Comparison of ENCODE assay signal across 28 cellular contexts in the genomic region with DNA sequence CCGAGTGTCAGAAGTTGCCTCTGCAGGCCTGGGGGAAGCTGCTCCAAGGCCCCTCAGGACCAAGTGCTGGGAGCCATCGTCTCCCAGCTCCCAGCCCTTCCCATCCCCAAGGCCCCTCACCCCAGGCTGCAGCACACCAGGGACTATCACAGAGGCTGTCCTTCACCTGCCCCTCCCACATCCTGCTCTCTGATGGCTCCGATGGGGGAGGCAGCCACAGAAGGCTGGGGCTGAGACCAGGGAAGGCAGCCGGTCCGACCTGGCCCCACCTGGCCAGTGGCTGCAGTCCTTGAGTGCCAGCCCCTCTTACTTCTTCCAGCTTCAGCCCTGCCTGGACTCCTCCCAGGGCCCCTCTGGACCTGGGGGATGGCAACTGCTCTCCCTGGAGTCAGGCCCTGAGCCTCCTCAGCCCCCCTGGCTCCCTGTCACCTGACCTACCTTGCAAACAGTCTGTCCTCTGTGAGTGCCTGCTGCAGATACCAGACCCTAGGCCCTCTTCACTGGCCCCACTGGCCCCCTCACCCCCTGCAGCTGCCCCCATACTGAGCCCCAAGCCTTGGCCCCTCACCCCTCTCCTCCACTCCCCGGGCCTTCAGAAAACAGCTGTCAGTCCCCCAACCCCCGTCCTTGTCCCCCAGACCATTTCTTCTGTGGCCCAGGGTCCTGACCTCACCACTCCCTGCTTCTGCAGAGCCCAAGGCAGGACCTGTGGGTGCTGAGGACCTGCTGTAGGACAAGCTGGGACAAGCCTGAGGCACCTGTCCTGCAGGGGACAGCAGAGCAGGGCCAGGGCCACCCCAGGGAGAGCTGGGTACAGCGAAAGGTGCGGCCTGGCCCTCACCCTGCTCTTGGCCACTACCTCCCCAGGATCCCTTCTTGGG. TPM values are rescaled to one million over a fixed set of nuclear protein-coding genes. Genes with fewer than 3 reads are reported as not detected.
A peak's percentile ranks its signal among the peaks of the same experiment; 100 is the strongest.
DNase-seq lines count a peak whose midpoint lies in the region; ATAC-seq, FAIRE-seq and TF ChIP-seq lines count a peak whose summit lies in the region.
"Had no signal": no experiment of that assay in that cellular context is flagged by ENCODE, and none has a peak within 500 bp of the region (broad histone marks: within the 10 kb centered on the region; RNA-seq: fewer than 3 reads in every experiment).

No MANE protein-coding gene starts in this region.

- no peak overlapping the region for H3K9ac ChIP-seq in HUES6 (ENCODE audit: low read length)
- no peak overlapping the region for H3K9ac ChIP-seq in H1 (replicated peaks in 1 of 4; ENCODE audit: extremely low read depth in 1 of 4, low read depth in 3 of 4, low read length in 3 of 4)
- H3K9ac ChIP-seq: GM23248, KMS-11 had no signal

- H3K14ac ChIP-seq in H1 (ENCODE audit: insufficient read length): no peak overlapping the region

- no peak for TF ChIP-seq RAD21 in H1 (IDR thresholded peaks at IDR 0.05 in 1 of 2, conservative IDR thresholded peaks at IDR 0.05 in 1 of 2; ENCODE audit: low read depth in 2 of 2, low read length in 2 of 2)

- TF ChIP-seq EP300 in H1 (IDR thresholded peaks at IDR 0.05; ENCODE audit: borderline replicate concordance in 1 of 2, low read depth in 2 of 2, low read length in 2 of 2): no peak

- intact Hi-C loops in vagina (cut with DNase I) (no loop called here), prostate gland (cut with DNase I) (no loop called here)

- no peak overlapping the region for H2BK20ac ChIP-seq in H1 (ENCODE audit: low read length)

- 81% methylated on average over 8 of the region's 9 CpGs; no CpG with 5 or more reads in 1 of the 2 experiments for WGBS in H1 (ENCODE audit: extremely low coverage in 1 of 2, insufficient coverage in 1 of 2, insufficient read length in 1 of 2, insufficient replicate concordance in 2 of 2, low coverage in 1 of 2, low lambda C conversion rate in 2 of 2, missing lambda C conversion rate in 1 of 2), 2 experiments
- WGBS in prostate gland: 55% methylated on average over 9 of the region's 9 CpGs

- H4K5ac ChIP-seq in H1 (ENCODE audit: insufficient read length, low read depth, low read length): no peak overlapping the region

- FAIRE-seq in H1 (lab: Jason Lieb, UNC): no peak

- peak; percentile 55 for DNase-seq in activated CD8-positive, alpha-beta memory T cell treated with anti-CD3 and anti-CD28 coated beads, Interleukin-2, amount 10 ng/mL, durations not matched to agents 7 days and 5 days
- DNase-seq in activated CD8-positive, alpha-beta memory T cell treated with anti-CD3 and anti-CD28 coated beads, Interleukin-2, amount 50 U/mL, for 4 hours: no peak
- DNase-seq in H1 (ENCODE audit: low read depth in 1 of 2, low spot score in 2 of 2): no peak
- peak; percentile 62 for DNase-seq in osteoblast (ENCODE audit: insufficient read length, low spot score, missing footprints)
- no peak for DNase-seq in vagina (ENCODE audit: extremely low spot score in 2 of 2)
- no peak for DNase-seq in prostate gland (ENCODE audit: low spot score)
- DNase-seq: brain microvascular endothelial cell, C1 segment of cervical spinal cord, cortex of kidney, DMS 273 treated with DMSO at 0.1 percent for 48 hours, GF-D8, GM23248, head of caudate nucleus, left ventricle myocardium inferior, NCI-H1694 treated with DMSO at 0.1 percent for 48 hours, NCI-H345, NCI-H82, occipital lobe, PC-9 had no signal

- H3K23me2 ChIP-seq in H1 (ENCODE audit: low read depth, low read length): no peaks in the 10 kb centered on the region

- no peaks in the 10 kb centered on the region for H3K36me3 Mint-ChIP-seq in activated CD8-positive, alpha-beta memory T cell treated with anti-CD3 and anti-CD28 coated beads, Interleukin-2, amount 10 ng/mL, durations not matched to agents 7 days and 5 days

- no peak overlapping the region for H3K18ac ChIP-seq in H1 (ENCODE audit: extremely low read depth, low read length)

- H3K27ac Mint-ChIP-seq in activated CD8-positive, alpha-beta memory T cell treated with anti-CD3 and anti-CD28 coated beads, Interleukin-2, amount 10 ng/mL, durations not matched to agents 7 days and 5 days: no peak overlapping the region
- H3K27ac Mint-ChIP-seq: activated T-helper 1 cell treated with anti-CD3 and anti-CD28 coated beads, Interleukin-12 subunit alpha, Interleukin-12 subunit beta, Interleukin-2, Interleukin-4 antibody, amounts not matched to agents 30 ng/mL and 10 ng/mL and 1 ng/mL, durations not matched to agents 14 hours and 24 hours and 36 hours; T-helper 2 cell treated with Interferon-gamma antibody and Interleukin-4, amounts not matched to agents 5 μg/mL and 100 μg/mL, for 36 hours had no signal

- H3K23ac ChIP-seq in H1 (ENCODE audit: insufficient read length): no peak overlapping the region

- no peak overlapping the region for H3K4me3 Mint-ChIP-seq in activated CD8-positive, alpha-beta memory T cell treated with anti-CD3 and anti-CD28 coated beads, Interleukin-2, amount 10 ng/mL, durations not matched to agents 7 days and 5 days
- H3K4me3 Mint-ChIP-seq: activated T-helper 1 cell treated with anti-CD3 and anti-CD28 coated beads, Interleukin-12 subunit alpha, Interleukin-12 subunit beta, Interleukin-2, Interleukin-4 antibody, amounts not matched to agents 30 ng/mL and 10 ng/mL and 1 ng/mL, durations not matched to agents 14 hours and 24 hours and 36 hours; T-helper 2 cell treated with Interferon-gamma antibody and Interleukin-4, amounts not matched to agents 5 μg/mL and 100 μg/mL, for 36 hours had no signal

- H3K79me2 ChIP-seq in H1 (ENCODE audit: control insufficient read depth in 1 of 2, insufficient read depth in 2 of 2, low read length in 2 of 2): no peaks in the 10 kb centered on the region
- no peaks in the 10 kb centered on the region for H3K79me2 ChIP-seq in osteoblast (ENCODE audit: insufficient read depth, low read length)

- TF ChIP-seq CTCF in H1 (IDR thresholded peaks at IDR 0.05; ENCODE audit: control extremely low read depth in 1 of 3, insufficient read depth in 1 of 3, low read depth in 1 of 3, low read length in 3 of 3): no peak
- no peak for TF ChIP-seq CTCF in osteoblast (IDR thresholded peaks at IDR 0.05; ENCODE audit: extremely low read depth, low read depth, low read length)
- no peak for TF ChIP-seq CTCF in vagina (IDR thresholded peaks at IDR 0.05)
- no peak for TF ChIP-seq CTCF in prostate gland (IDR thresholded peaks at IDR 0.05)

- no peak overlapping the region for H2BK120ac ChIP-seq in H1 (replicated peaks; ENCODE audit: low read depth, low read length)

- peaks cover 12% of the 10 kb centered on the region for H3K4me1 Mint-ChIP-seq in activated CD8-positive, alpha-beta memory T cell treated with anti-CD3 and anti-CD28 coated beads, Interleukin-2, amount 10 ng/mL, durations not matched to agents 7 days and 5 days

- H3K36me3 ChIP-seq in HUES6 (ENCODE audit: control insufficient read depth, insufficient read depth, low read length) (no peaks in the 10 kb centered on the region), H1 (ENCODE audit: control insufficient read depth in 2 of 4, insufficient read depth in 4 of 4, low read length in 3 of 4) (no peaks in the 10 kb centered on the region), osteoblast (ENCODE audit: insufficient read depth, low read length) (no peaks in the 10 kb centered on the region), vagina (no peaks in the 10 kb centered on the region), prostate gland (no peaks in the 10 kb centered on the region)
- H3K36me3 ChIP-seq: brain microvascular endothelial cell, left ventricle myocardium inferior had no signal

- H3K4me2 ChIP-seq in H1 (ENCODE audit: insufficient read depth in 1 of 2, low read depth in 2 of 2, low read length in 2 of 2) (no peak overlapping the region), osteoblast (ENCODE audit: insufficient read depth, low read length) (no peak overlapping the region)
- H3K4me2 ChIP-seq: KMS-11, PC-9 had no signal

- H3K9me3 ChIP-seq in HUES6 (ENCODE audit: control insufficient read depth, insufficient read depth, low read depth, low read length) (no peaks in the 10 kb centered on the region), H1 (ENCODE audit: insufficient read depth in 2 of 2, low read depth in 1 of 2, low read length in 1 of 2) (no peaks in the 10 kb centered on the region), osteoblast (ENCODE audit: low read depth, low read length) (no peaks in the 10 kb centered on the region), vagina (no peaks in the 10 kb centered on the region), prostate gland (no peaks in the 10 kb centered on the region)
- H3K9me3 ChIP-seq: left ventricle myocardium inferior had no signal

- H2BK12ac ChIP-seq in H1 (ENCODE audit: low read depth, low read length): no peak overlapping the region; the same call in 1 of the 2 replicates

- H4K20me1 ChIP-seq in H1 (replicated peaks in 1 of 2; ENCODE audit: control insufficient read depth in 1 of 2, insufficient read depth in 2 of 2, low read length in 2 of 2): peaks cover 0 to 1% of the 10 kb centered on the region in 2 experiments
- H4K20me1 ChIP-seq in osteoblast (ENCODE audit: insufficient read depth, low read length): no peaks in the 10 kb centered on the region

- H3K4me3 ChIP-seq in HUES6 (ENCODE audit: low read depth, low read length): no peak overlapping the region
- no peak overlapping the region for H3K4me3 ChIP-seq in H1 (ENCODE audit: extremely low read depth in 1 of 4, insufficient read depth in 2 of 4, low read depth in 3 of 4, low read length in 4 of 4)
- H3K4me3 ChIP-seq in osteoblast (ENCODE audit: insufficient read depth, low read length): no peak overlapping the region
- no peak overlapping the region for H3K4me3 ChIP-seq in vagina
- no peak overlapping the region for H3K4me3 ChIP-seq in prostate gland
- H3K4me3 ChIP-seq: GM23248, left ventricle myocardium inferior, PC-9 had no signal

- H2AK5ac ChIP-seq in H1 (ENCODE audit: low read depth, low read length): no peak overlapping the region

- H3K79me1 ChIP-seq in H1 (ENCODE audit: low read depth, low read length): no peaks in the 10 kb centered on the region

- no peaks in the 10 kb centered on the region for H3K9me3 Mint-ChIP-seq in activated CD8-positive, alpha-beta memory T cell treated with anti-CD3 and anti-CD28 coated beads, Interleukin-2, amount 10 ng/mL, durations not matched to agents 7 days and 5 days (ENCODE audit: low read depth)
- H3K9me3 Mint-ChIP-seq: activated T-helper 1 cell treated with anti-CD3 and anti-CD28 coated beads, Interleukin-12 subunit alpha, Interleukin-12 subunit beta, Interleukin-2, Interleukin-4 antibody, amounts not matched to agents 30 ng/mL and 10 ng/mL and 1 ng/mL, durations not matched to agents 14 hours and 24 hours and 36 hours; T-helper 2 cell treated with Interferon-gamma antibody and Interleukin-4, amounts not matched to agents 5 μg/mL and 100 μg/mL, for 36 hours had no signal

- H3K27me3 Mint-ChIP-seq in activated CD8-positive, alpha-beta memory T cell treated with anti-CD3 and anti-CD28 coated beads, Interleukin-2, amount 10 ng/mL, durations not matched to agents 7 days and 5 days: no peaks in the 10 kb centered on the region

- H3K56ac ChIP-seq in H1 (replicated peaks; ENCODE audit: insufficient read length, low read depth, low read length): no peak overlapping the region

- CTCF ChIA-PET in activated CD8-positive, alpha-beta memory T cell treated with anti-CD3 and anti-CD28 coated beads, Interleukin-2, amount 10 ng/mL, durations not matched to agents 7 days and 5 days (lab: Charles Lee): no interaction called here
- CTCF ChIA-PET in H1 (lab: Charles Lee; ENCODE audit: partially characterized antibody): interaction anchor here (0.6 kb wide), 1 partner anchor 10 kb away, joined by 3 read pairs; no protein-coding TSS in a partner anchor

- no peak overlapping the region; the same call in 1 of the 2 replicates for H2BK5ac ChIP-seq in H1 (ENCODE audit: low read depth, low read length)

- H4K91ac ChIP-seq in H1 (replicated peaks; ENCODE audit: insufficient read length, low read length): no peak overlapping the region

- H3K27ac ChIP-seq in HUES6 (ENCODE audit: low read depth, low read length) (peak overlapping the region; percentile 9; the same call in 1 of the 2 replicates), H1 (ENCODE audit: low read depth, low read length) (no peak overlapping the region), osteoblast (ENCODE audit: low read depth, low read length) (no peak overlapping the region), vagina (no peak overlapping the region), prostate gland (no peak overlapping the region)
- H3K27ac ChIP-seq: brain microvascular endothelial cell, GM23248, KMS-11, left ventricle myocardium inferior, PC-9 had no signal

- TF ChIP-seq POLR2A in H1 (IDR thresholded peaks at IDR 0.05; ENCODE audit: control extremely low read depth in 1 of 2, low read depth in 2 of 2, low read length in 2 of 2) (no peak), vagina (IDR thresholded peaks at IDR 0.05) (no peak), prostate gland (IDR thresholded peaks at IDR 0.05) (no peak)

- H3K4ac ChIP-seq in H1 (replicated peaks; ENCODE audit: insufficient read length, low read depth, low read length): no peak overlapping the region

- peak overlapping the region; percentile 45 for H4K8ac ChIP-seq in H1 (ENCODE audit: extremely low read depth, insufficient read depth, low read length)

- H3K4me1 ChIP-seq in HUES6 (ENCODE audit: control insufficient read depth, insufficient read depth, low read length): peaks cover 18% of the 10 kb centered on the region
- peaks cover 0 to 3% (median 0%) of the 10 kb centered on the region in 4 experiments; a peak in 4 of 7 replicates for H3K4me1 ChIP-seq in H1 (replicated peaks in 1 of 4; ENCODE audit: control insufficient read depth in 3 of 4, insufficient read depth in 4 of 4, low read length in 3 of 4)
- no peaks in the 10 kb centered on the region for H3K4me1 ChIP-seq in osteoblast (ENCODE audit: insufficient read depth, low read length)
- no peaks in the 10 kb centered on the region for H3K4me1 ChIP-seq in vagina
- no peaks in the 10 kb centered on the region for H3K4me1 ChIP-seq in prostate gland (replicated peaks)
- H3K4me1 ChIP-seq: left ventricle myocardium inferior had no signal

- H2AFZ ChIP-seq in H1 (ENCODE audit: low read length) (no peak overlapping the region), osteoblast (ENCODE audit: low read length) (no peak overlapping the region)
- H2AFZ ChIP-seq: GM23248, PC-9 had no signal

- POLR2A ChIA-PET in H1 (lab: Charles Lee; ENCODE audit: partially characterized antibody): interaction anchor here (1.0 to 8.0 kb wide), 7 partner anchors 9 to 33 kb away, joined by 3 to 96 read pairs (median 5); a partner anchor contains a TSS

- no peaks in the 10 kb centered on the region for H3K27me3 ChIP-seq in HUES6 (ENCODE audit: control insufficient read depth, insufficient read depth, low read length)
- no peaks in the 10 kb centered on the region for H3K27me3 ChIP-seq in H1 (replicated peaks in 1 of 4; ENCODE audit: control insufficient read depth in 3 of 4, extremely low read depth in 1 of 4, insufficient read depth in 3 of 4, low read length in 3 of 4)
- peaks cover 10% of the 10 kb centered on the region for H3K27me3 ChIP-seq in osteoblast (ENCODE audit: insufficient read depth, low read length)
- H3K27me3 ChIP-seq in vagina: no peaks in the 10 kb centered on the region
- H3K27me3 ChIP-seq in prostate gland (replicated peaks; ENCODE audit: insufficient read depth): no peaks in the 10 kb centered on the region
- H3K27me3 ChIP-seq: brain microvascular endothelial cell had no signal

- ATAC-seq in activated CD8-positive, alpha-beta memory T cell treated with anti-CD3 and anti-CD28 coated beads, Interleukin-2, amount 10 ng/mL, durations not matched to agents 7 days and 5 days: peak; percentile 87
- ATAC-seq in HG02642 (IDR thresholded peaks at IDR 0.05; ENCODE audit: poor library complexity, unreplicated experiment): no peak

- no peak overlapping the region for H2BK15ac ChIP-seq in H1 (ENCODE audit: low read length)

RNA-seq across cellular contexts. Expression of a gene that starts 12.6 kb away (rescaled TPM):
- 100 to 1,000 TPM; 631 to 651 TPM for total RNA-seq in activated CD8-positive, alpha-beta memory T cell treated with anti-CD3 and anti-CD28 coated beads, Interleukin-2, amount 10 ng/mL, durations not matched to agents 7 days and 5 days
- 563 and 579 TPM in 2 replicates for total RNA-seq in H1 (2021; fragmentation: NEBNext Ultra II Directional; extraction: Animal tissue kit (Norgen Biotek cat#: 25700))
- polyA plus RNA-seq in H1 (2011; rRNA removed): 300 and 654 TPM in 2 replicates
- polyA plus RNA-seq in H1 (2011; cell fraction: cytosol; rRNA removed): 295 TPM
- polyA plus RNA-seq in H1 (2011; cell fraction: nucleus; rRNA removed): 2,432 TPM
- polyA plus RNA-seq in H1 (2012, experiment 1 of 2): 719 to 870 TPM (median 834 TPM) in 4 replicates
- polyA plus RNA-seq in H1 (2012, experiment 2 of 2): 118 TPM
- polyA plus RNA-seq in H1 (2013, experiment 1 of 2): 837 TPM
- 754 TPM for polyA plus RNA-seq in H1 (2013, experiment 2 of 2)
- polyA minus RNA-seq in H1 (2011; rRNA and poly(A)+ RNA removed): 129 and 194 TPM in 2 replicates
- polyA minus RNA-seq in H1 (2011; cell fraction: cytosol; rRNA and poly(A)+ RNA removed): 277 TPM
- polyA minus RNA-seq in H1 (2011; cell fraction: nucleus; rRNA and poly(A)+ RNA removed): 360 TPM
- total RNA-seq in osteoblast (56.8 and 62.2 TPM in 2 replicates), vagina (534 TPM), prostate gland (100 to 1,000 TPM; 287 to 714 TPM)

RNA-seq across cellular contexts. Expression of a gene that starts 19.8 kb away (rescaled TPM):
- total RNA-seq in activated CD8-positive, alpha-beta memory T cell treated with anti-CD3 and anti-CD28 coated beads, Interleukin-2, amount 10 ng/mL, durations not matched to agents 7 days and 5 days: 1 to 10 TPM; 1.2 to 1.7 TPM
- 1.3 and 2.2 TPM in 2 replicates for total RNA-seq in H1 (2021; fragmentation: NEBNext Ultra II Directional; extraction: Animal tissue kit (Norgen Biotek cat#: 25700))
- 7.5 and 10.5 TPM in 2 replicates for polyA plus RNA-seq in H1 (2011; rRNA removed)
- polyA plus RNA-seq in H1 (2011; cell fraction: cytosol; rRNA removed): 9.6 TPM
- 9.4 TPM for polyA plus RNA-seq in H1 (2011; cell fraction: nucleus; rRNA removed)
- 2.8 to 4.0 TPM (median 3.3 TPM) in 4 replicates for polyA plus RNA-seq in H1 (2012, experiment 1 of 2)
- polyA plus RNA-seq in H1 (2012, experiment 2 of 2): 1.9 TPM
- 2.7 TPM for polyA plus RNA-seq in H1 (2013, experiment 1 of 2)
- 2.2 TPM for polyA plus RNA-seq in H1 (2013, experiment 2 of 2)
- 0.95 and 1.1 TPM in 2 replicates for polyA minus RNA-seq in H1 (2011; rRNA and poly(A)+ RNA removed)
- polyA minus RNA-seq in H1 (2011; cell fraction: cytosol; rRNA and poly(A)+ RNA removed): 2.5 TPM
- 3.3 TPM for polyA minus RNA-seq in H1 (2011; cell fraction: nucleus; rRNA and poly(A)+ RNA removed)
- total RNA-seq in osteoblast (1.5 and 2.5 TPM in 2 replicates), vagina (61.6 TPM), prostate gland (1 to 10 TPM; 1.9 to 6.9 TPM)

RNA-seq across cellular contexts. Expression of a gene that starts 37.3 kb away (rescaled TPM):
- 100 to 1,000 TPM; 260 to 318 TPM for total RNA-seq in activated CD8-positive, alpha-beta memory T cell treated with anti-CD3 and anti-CD28 coated beads, Interleukin-2, amount 10 ng/mL, durations not matched to agents 7 days and 5 days
- 237 and 248 TPM in 2 replicates for total RNA-seq in H1 (2021; fragmentation: NEBNext Ultra II Directional; extraction: Animal tissue kit (Norgen Biotek cat#: 25700))
- polyA plus RNA-seq in H1 (2011; rRNA removed): 1,357 and 1,702 TPM in 2 replicates
- 705 TPM for polyA plus RNA-seq in H1 (2011; cell fraction: cytosol; rRNA removed)
- 474 TPM for polyA plus RNA-seq in H1 (2011; cell fraction: nucleus; rRNA removed)
- polyA plus RNA-seq in H1 (2012, experiment 1 of 2): 292 to 520 TPM (median 401 TPM) in 4 replicates
- polyA plus RNA-seq in H1 (2012, experiment 2 of 2): 2,300 TPM
- polyA plus RNA-seq in H1 (2013, experiment 1 of 2): 136 TPM
- 134 TPM for polyA plus RNA-seq in H1 (2013, experiment 2 of 2)
- 86.0 and 133 TPM in 2 replicates for polyA minus RNA-seq in H1 (2011; rRNA and poly(A)+ RNA removed)
- 98.0 TPM for polyA minus RNA-seq in H1 (2011; cell fraction: cytosol; rRNA and poly(A)+ RNA removed)
- polyA minus RNA-seq in H1 (2011; cell fraction: nucleus; rRNA and poly(A)+ RNA removed): 84.9 TPM
- 173 and 195 TPM in 2 replicates for total RNA-seq in osteoblast
- total RNA-seq in vagina: 530 TPM
- total RNA-seq in prostate gland: 100 to 1,000 TPM; 318 to 496 TPM

RNA-seq across cellular contexts. Expression of a gene that starts 47.6 kb away (rescaled TPM):
- total RNA-seq in activated CD8-positive, alpha-beta memory T cell treated with anti-CD3 and anti-CD28 coated beads, Interleukin-2, amount 10 ng/mL, durations not matched to agents 7 days and 5 days: not detected
- total RNA-seq in H1 (2021; fragmentation: NEBNext Ultra II Directional; extraction: Animal tissue kit (Norgen Biotek cat#: 25700)): not detected in 2 replicates
- 0.09 and 0.17 TPM in 2 replicates for polyA plus RNA-seq in H1 (2011; rRNA removed)
- polyA plus RNA-seq in H1 (2011; cell fraction: cytosol; rRNA removed): 0.16 TPM
- 0.37 TPM for polyA plus RNA-seq in H1 (2011; cell fraction: nucleus; rRNA removed)
- not detected in 4 replicates for polyA plus RNA-seq in H1 (2012, experiment 1 of 2)
- 0.13 TPM for polyA plus RNA-seq in H1 (2012, experiment 2 of 2)
- 0.12 TPM for polyA plus RNA-seq in H1 (2013, experiment 1 of 2)
- polyA plus RNA-seq in H1 (2013, experiment 2 of 2): 0.02 TPM
- not detected in 2 replicates for polyA minus RNA-seq in H1 (2011; rRNA and poly(A)+ RNA removed)
- polyA minus RNA-seq in H1 (2011; cell fraction: cytosol; rRNA and poly(A)+ RNA removed): not detected
- polyA minus RNA-seq in H1 (2011; cell fraction: nucleus; rRNA and poly(A)+ RNA removed): not detected
- total RNA-seq in osteoblast: not detected in 2 replicates
- total RNA-seq in vagina: not detected
- not detected for total RNA-seq in prostate gland
- total RNA-seq: A673, GM23248, left ventricle myocardium inferior, occipital lobe, subcutaneous adipose tissue, urinary bladder had no signal
- polyA plus RNA-seq: adipose tissue, GM23248, urinary bladder had no signal

RNA-seq across cellular contexts. Expression of a gene that starts 57.5 kb away (rescaled TPM):
- 10 to 100 TPM; 34.2 to 41.7 TPM for total RNA-seq in activated CD8-positive, alpha-beta memory T cell treated with anti-CD3 and anti-CD28 coated beads, Interleukin-2, amount 10 ng/mL, durations not matched to agents 7 days and 5 days
- total RNA-seq in H1 (2021; fragmentation: NEBNext Ultra II Directional; extraction: Animal tissue kit (Norgen Biotek cat#: 25700)): 24.8 and 26.6 TPM in 2 replicates
- 31.8 and 46.8 TPM in 2 replicates for polyA plus RNA-seq in H1 (2011; rRNA removed)
- polyA plus RNA-seq in H1 (2011; cell fraction: cytosol; rRNA removed): 38.3 TPM
- 28.2 TPM for polyA plus RNA-seq in H1 (2011; cell fraction: nucleus; rRNA removed)
- 14.3 to 21.1 TPM (median 19.7 TPM) in 4 replicates for polyA plus RNA-seq in H1 (2012, experiment 1 of 2)
- polyA plus RNA-seq in H1 (2012, experiment 2 of 2): 24.0 TPM
- polyA plus RNA-seq in H1 (2013, experiment 1 of 2): 22.7 TPM
- 25.6 TPM for polyA plus RNA-seq in H1 (2013, experiment 2 of 2)
- polyA minus RNA-seq in H1 (2011; rRNA and poly(A)+ RNA removed): 14.1 and 15.5 TPM in 2 replicates
- polyA minus RNA-seq in H1 (2011; cell fraction: cytosol; rRNA and poly(A)+ RNA removed): 12.3 TPM
- 29.0 TPM for polyA minus RNA-seq in H1 (2011; cell fraction: nucleus; rRNA and poly(A)+ RNA removed)
- total RNA-seq in osteoblast: 19.2 and 21.7 TPM in 2 replicates
- 19.4 TPM for total RNA-seq in vagina
- 10 to 100 TPM; 24.1 to 55.0 TPM for total RNA-seq in prostate gland

Comparison
In these comparisons a context has a peak if more than half of its experiments do, and no peak if none do; other contexts are left out.
1. DNase-seq: peak in activated CD8-positive, alpha-beta memory T cell treated with anti-CD3 and anti-CD28 coated beads, Interleukin-2, amount 10 ng/mL, durations not matched to agents 7 days and 5 days (single experiment) and osteoblast (single experiment); none in activated CD8-positive, alpha-beta memory T cell treated with anti-CD3 and anti-CD28 coated beads, Interleukin-2, amount 50 U/mL, for 4 hours (single experiment), H1 (0 of 2), vagina (0 of 2) and prostate gland (single experiment).